In the genomic region with DNA sequence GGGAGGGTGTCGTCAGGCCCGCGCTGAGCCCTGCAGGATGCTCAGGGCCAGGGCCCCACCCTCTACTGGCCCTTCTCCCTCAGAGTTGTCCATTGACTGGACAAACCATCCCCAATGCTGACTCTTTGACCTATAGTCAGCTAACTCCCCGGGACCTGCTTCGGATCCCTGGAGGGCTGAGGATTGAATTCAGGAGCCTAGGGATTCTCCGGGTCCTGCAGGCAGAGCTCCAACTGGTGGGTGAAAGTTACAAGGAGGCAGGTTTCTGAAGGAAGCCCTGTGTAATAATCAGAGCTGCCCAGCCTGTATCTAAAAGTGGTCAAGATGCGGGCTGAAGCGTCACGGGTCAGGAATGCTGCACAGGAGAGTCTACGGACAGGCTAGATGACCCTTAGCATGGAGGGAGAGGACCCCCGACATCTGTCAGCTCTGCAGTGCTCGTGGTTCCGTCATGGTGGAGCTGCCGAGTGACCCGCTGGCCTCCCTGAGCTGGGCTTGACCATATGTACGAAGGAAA, we compare ENCODE assay signal across 8 cellular contexts. TPM values are rescaled to one million over a fixed set of nuclear protein-coding genes. Genes with fewer than 3 reads are reported as not detected.
DNase-seq lines count a peak whose midpoint lies in the region; ATAC-seq, FAIRE-seq and TF ChIP-seq lines count a peak whose summit lies in the region.

No MANE protein-coding gene starts in this region.

- peaks cover 0 to 12% (median 0%) of the 10 kb centered on the region in 3 donors for H3K36me3 ChIP-seq in Peyer's patch

- DNase-seq in EL (peak; percentile 55), Peyer's patch (no peak), fibroblast of the aortic adventitia (ENCODE audit: low read depth) (peak; percentile 31), skeletal muscle cell (ENCODE audit: low read depth) (no peak), RCC 7860 (ENCODE audit: low spot score) (no peak), hippocampal formation (lab: John Stamatoyannopoulos, UW) (no peak), globus pallidus (ENCODE audit: low spot score) (no peak)

- TF ChIP-seq POLR2A in Peyer's patch (IDR thresholded peaks at IDR 0.05) = no peak

- H3K4me3 ChIP-seq in Peyer's patch = peak overlapping the region; percentile 65 to 77 (median 70)
- H3K4me3 ChIP-seq in fibroblast of the aortic adventitia (ENCODE audit: low read depth, low read length) = peak overlapping the region; percentile 87
- peak overlapping the region; percentile 57 for H3K4me3 ChIP-seq in skeletal muscle cell (ENCODE audit: low read depth, low read length)

- no peak for ATAC-seq in GM18502 (IDR thresholded peaks at IDR 0.05; ENCODE audit: poor library complexity, unreplicated experiment)

- peak overlapping the region; percentile 76 to 89 (median 85) for H3K27ac ChIP-seq in Peyer's patch

- H3K4me1 ChIP-seq in Peyer's patch = peaks cover 0 to 27% (median 12%) of the 10 kb centered on the region in 4 donors

- no peak for FAIRE-seq in RCC 7860 (lab: Jason Lieb, UNC)

- no peaks in the 10 kb centered on the region for H3K9me3 ChIP-seq in Peyer's patch

- TF ChIP-seq CTCF in Peyer's patch (IDR thresholded peaks at IDR 0.05) = no peak
- no peak for TF ChIP-seq CTCF in fibroblast of the aortic adventitia (IDR thresholded peaks at IDR 0.05; ENCODE audit: insufficient read depth, low read length)

- no peaks in the 10 kb centered on the region for H3K27me3 ChIP-seq in Peyer's patch

RNA-seq across cellular contexts. Expression of a gene that starts 0.6 kb away (rescaled TPM):
- total RNA-seq in Peyer's patch = 10 to 100 TPM in 3 of 4 donors, 1 to 10 TPM in 1; 8.6 to 33.8 (median 23.1) TPM
- total RNA-seq in fibroblast of the aortic adventitia (ENCODE audit: low replicate concordance) = 57.6 and 91.4 TPM in 2 replicates

RNA-seq across cellular contexts. Expression of a gene that starts 5.9 kb away (rescaled TPM):
- total RNA-seq in Peyer's patch (under 1 TPM in 1 of 4 donors, not detected in 3; 0.85 TPM), fibroblast of the aortic adventitia (ENCODE audit: low replicate concordance) (not detected in 2 replicates)

RNA-seq across cellular contexts. Expression of a gene that starts 26.3 kb away (rescaled TPM):
- total RNA-seq in Peyer's patch (not detected), fibroblast of the aortic adventitia (ENCODE audit: low replicate concordance) (not detected in 2 replicates)

RNA-seq across cellular contexts. Expression of a gene that starts 40.7 kb away (rescaled TPM):
- 10 to 100 TPM; 40.4 to 51.8 (median 45.8) TPM for total RNA-seq in Peyer's patch
- 0.27 TPM in 1 of 2 replicates, not detected in the other for total RNA-seq in fibroblast of the aortic adventitia (ENCODE audit: low replicate concordance)

RNA-seq across cellular contexts. Expression of a gene that starts 56.3 kb away (rescaled TPM):
- total RNA-seq in Peyer's patch = 10 to 100 TPM; 11.6 to 42.1 (median 19.0) TPM
- 33.9 and 38.4 TPM in 2 replicates for total RNA-seq in fibroblast of the aortic adventitia (ENCODE audit: low replicate concordance)

Comparison
In these comparisons a context has a peak if more than half of its experiments do, and no peak if none do; other contexts are left out.
1. DNase-seq: peak in EL (single experiment) and fibroblast of the aortic adventitia (single experiment); none in Peyer's patch (0 of 3), skeletal muscle cell (single experiment), RCC 7860 (single experiment), hippocampal formation (0 of 2) and globus pallidus (single experiment).
2. Peak in every context shown above with its lines, with median percentiles within 50 percentile points of each other: H3K4me3 ChIP-seq.